Comparison of ENCODE assay signal across 13 cellular contexts in the genomic region with DNA sequence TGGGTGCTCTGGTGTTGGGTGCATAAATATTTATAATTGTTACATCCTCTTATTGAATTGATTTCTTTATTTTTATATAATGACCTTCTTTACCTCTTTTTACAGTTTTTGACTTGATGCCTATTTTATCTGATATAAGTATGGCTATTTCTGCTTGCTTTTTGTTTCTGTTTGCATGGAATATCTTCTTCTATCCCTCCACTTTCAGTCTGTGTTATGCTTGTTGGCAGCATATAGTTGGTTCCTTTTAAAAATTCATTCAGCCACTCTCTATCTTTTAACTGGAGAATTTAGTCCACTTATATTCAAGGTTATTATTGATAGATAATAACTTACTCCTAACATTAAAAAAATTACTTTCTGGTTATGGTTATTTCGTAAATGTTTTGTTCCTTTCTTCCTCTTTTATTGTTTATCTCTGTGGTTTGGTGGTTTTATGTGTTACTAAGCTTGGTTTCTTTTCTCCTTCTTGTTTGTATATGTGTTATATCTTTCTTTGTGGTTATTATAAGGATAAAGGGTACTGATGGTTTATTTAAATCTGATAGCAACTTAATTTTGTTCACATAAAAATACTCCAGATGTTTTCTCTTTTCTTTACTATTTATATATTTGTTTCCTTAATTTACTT.
DNase-seq lines count a peak whose midpoint lies in the region; ATAC-seq, FAIRE-seq and TF ChIP-seq lines count a peak whose summit lies in the region.
"Had no signal": no experiment of that assay in that cellular context is flagged by ENCODE, and none has a peak within 500 bp of the region (broad histone marks: within the 10 kb centered on the region; RNA-seq: fewer than 3 reads in every experiment).

No MANE protein-coding gene starts in this region.

- H3K27ac ChIP-seq in spleen = peak overlapping the region in 6 of 8 donors; percentile 22 to 65 (median 51)

- no peak for TF ChIP-seq CTCF in spleen (IDR thresholded peaks at IDR 0.05 in 8 of 11, conservative IDR thresholded peaks at IDR 0.05 in 3 of 11)
- TF ChIP-seq CTCF in GM13976 (IDR thresholded peaks at IDR 0.05; ENCODE audit: borderline replicate concordance, control extremely low read depth, extremely low read depth, insufficient read depth, missing control alignments) = no peak

- no peaks in the 10 kb centered on the region for H3K27me3 ChIP-seq in spleen (replicated peaks in 1 of 7)

- H3K36me3 ChIP-seq in spleen = no peaks in the 10 kb centered on the region

- FAIRE-seq in frontal cortex (lab: Jason Lieb, UNC) = no peak
- FAIRE-seq: G401.6 had no signal

- intact Hi-C loops in spleen (cut with DNase I; ENCODE audit: low total_unique reads) = no loop called here

- H3K4me3 ChIP-seq in spleen = no peak overlapping the region

- no peak for TF ChIP-seq POLR2A in spleen (IDR thresholded peaks at IDR 0.05)

- in situ Hi-C loops in GM13976 (cut with MboI; ENCODE audit: low sequenced_read_pairs, unreplicated experiment) = no loop called here

- WGBS in spleen, 5 donors = 26 to 45% (median 35%) methylated on average over 1 of the region's 1 CpG

- H3K4me1 ChIP-seq in spleen = peaks cover 0 to 24% (median 5%) of the 10 kb centered on the region in 6 donors

- ATAC-seq in GM19372 (IDR thresholded peaks at IDR 0.05; ENCODE audit: low read depth, unreplicated experiment) (peak; percentile 48), HG02870 (IDR thresholded peaks at IDR 0.05; ENCODE audit: unreplicated experiment) (peak; percentile 48), HG03575 (IDR thresholded peaks at IDR 0.05; ENCODE audit: extremely low read depth, insufficient number of reproducible peaks, low FRiP score, unreplicated experiment) (peak; percentile 51)

- peaks cover 0 to 26% (median 22%) of the 10 kb centered on the region in 8 donors for H3K9me3 ChIP-seq in spleen

- DNase-seq in spleen (no peak), RKO (ENCODE audit: low spot score) (no peak), GM13976 (ENCODE audit: low spot score) (no peak), NCI-H2196 treated with DMSO at 0.1 percent for 48 hours (lab: John Stamatoyannopoulos, UW; ENCODE audit: unreplicated experiment) (no peak), frontal cortex (ENCODE audit: low spot score in 2 of 2) (no peak)
- DNase-seq: activated gamma-delta T cell; effector CD4-positive, alpha-beta T cell; HCEC 1CT; hypothalamus had no signal
